In genomic region chr9:19057033-19057432, GRCh38 we compare ENCODE assay signal across 1 cellular context.
A peak's percentile ranks its signal among the peaks of the same experiment; 100 is the strongest.
TF ChIP-seq lines count a peak whose summit lies in the region.

No MANE protein-coding gene starts in this region.

TF ChIP-seq in K562, 482 proteins besides CTCF, POLR2A, EP300 and RAD21:
- TF ChIP-seq NR1H2 (CRISPR knock-in tag; IDR thresholded peaks at IDR 0.05), result no peak
- peak; percentile 22; the same call in 1 of the 2 replicates for TF ChIP-seq ATF3 (IDR thresholded peaks at IDR 0.05)
- TF ChIP-seq ATF3 (CRISPR knock-in tag; conservative IDR thresholded peaks at IDR 0.05), result no peak
TF ChIP-seq in K562: peak in this region for 1.
